In the genomic region with DNA sequence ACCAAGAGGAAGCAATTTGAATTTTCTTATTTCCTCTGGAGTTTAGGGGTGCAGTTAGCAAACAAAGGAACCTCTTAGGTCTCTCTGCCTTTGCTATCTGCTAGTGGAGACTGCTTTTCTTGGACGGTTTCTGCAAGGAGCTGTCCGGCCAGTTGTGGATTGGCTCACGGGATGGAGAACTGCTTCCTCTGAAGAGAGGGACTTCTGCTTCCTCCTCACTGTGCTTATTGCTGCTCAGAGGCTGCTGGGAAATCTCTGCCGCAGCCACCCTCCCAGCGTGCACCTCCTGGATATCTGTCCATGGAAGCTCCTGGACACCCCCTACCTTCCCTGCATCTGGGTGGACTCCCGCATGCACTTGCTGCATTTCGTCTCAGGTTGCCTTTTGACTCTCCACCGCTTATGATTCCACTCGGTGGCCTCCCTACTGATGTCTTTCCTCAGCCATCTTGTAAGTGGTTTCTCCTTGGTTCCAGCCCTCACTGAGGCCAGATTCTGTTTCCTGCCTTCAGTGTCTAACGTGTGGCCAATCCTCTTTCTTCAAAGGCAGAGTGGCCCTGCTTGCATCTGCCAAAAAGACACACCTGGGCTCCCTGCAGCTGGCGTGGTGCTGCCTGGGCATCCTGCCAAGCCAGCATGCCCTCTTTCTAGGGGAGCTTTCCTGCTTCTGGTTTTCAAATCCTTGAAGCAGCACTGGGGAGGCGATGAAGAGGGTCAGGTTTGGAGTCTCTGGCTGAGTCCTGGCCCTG, we compare ENCODE assay signal across 8 cellular contexts.
A peak's percentile ranks its signal among the peaks of the same experiment; 100 is the strongest.
DNase-seq lines count a peak whose midpoint lies in the region; ATAC-seq, FAIRE-seq and TF ChIP-seq lines count a peak whose summit lies in the region.

No MANE protein-coding gene starts in this region.

- H3K27me3 Mint-ChIP-seq in CD8-positive, alpha-beta memory T cell, result no peaks in the 10 kb centered on the region

- peaks cover 4% of the 10 kb centered on the region for H3K36me3 ChIP-seq in CD8-positive, alpha-beta memory T cell (ENCODE audit: insufficient read depth, low read length)
- H3K36me3 ChIP-seq in left ventricle myocardium inferior, result no peaks in the 10 kb centered on the region
- H3K36me3 ChIP-seq in kidney (ENCODE audit: control insufficient read depth in 1 of 2, insufficient read depth in 2 of 2, low read length in 2 of 2), result no peaks in the 10 kb centered on the region

- ATAC-seq in GM21576 (IDR thresholded peaks at IDR 0.05; ENCODE audit: unreplicated experiment) (peak; percentile 29), GM21390 (IDR thresholded peaks at IDR 0.05; ENCODE audit: unreplicated experiment) (no peak), GM19324 (IDR thresholded peaks at IDR 0.05; ENCODE audit: low FRiP score, unreplicated experiment) (no peak)

- H3K4me1 Mint-ChIP-seq in CD8-positive, alpha-beta memory T cell, result peaks cover 67 to 82% (median 70%) of the 10 kb centered on the region in 3 donors

- H3K36me3 Mint-ChIP-seq in CD8-positive, alpha-beta memory T cell, result peaks cover 0 to 40% (median 20%) of the 10 kb centered on the region in 3 donors

- peak overlapping the region in 4 of 7 donors; percentile 17 to 68 (median 52) for H3K4me3 Mint-ChIP-seq in CD8-positive, alpha-beta memory T cell

- CTCF ChIA-PET in CD8-positive, alpha-beta memory T cell (lab: Charles Lee), result interaction anchor here (1.1 kb wide), 1 partner anchor 188 kb away, joined by 4 read pairs; a partner anchor contains a TSS

- peak overlapping the region; percentile 13 for H3K27ac ChIP-seq in CD8-positive, alpha-beta memory T cell (ENCODE audit: low read depth, low read length)
- peak overlapping the region; percentile 48 for H3K27ac ChIP-seq in left ventricle myocardium inferior (replicated peaks)
- no peak overlapping the region for H3K27ac ChIP-seq in kidney (ENCODE audit: low read depth in 2 of 2, low read length in 2 of 2)

- POLR2A ChIA-PET in CD8-positive, alpha-beta memory T cell (lab: Charles Lee), result no interaction called here

- FAIRE-seq in kidney (lab: Jason Lieb, UNC), result no peak

- no peak overlapping the region for H3K4me3 ChIP-seq in CD8-positive, alpha-beta memory T cell (ENCODE audit: low read length)
- H3K4me3 ChIP-seq in left ventricle myocardium inferior (no peak overlapping the region), kidney (ENCODE audit: low read length in 2 of 2) (no peak overlapping the region)

- TF ChIP-seq CTCF in left ventricle myocardium inferior (IDR thresholded peaks at IDR 0.05; ENCODE audit: borderline replicate concordance), result no peak
- no peak for TF ChIP-seq CTCF in kidney (IDR thresholded peaks at IDR 0.05; ENCODE audit: borderline replicate concordance, extremely low read depth, insufficient read depth)

- H3K9ac ChIP-seq in kidney (ENCODE audit: low read length in 2 of 2), result no peak overlapping the region

- H3K9me3 ChIP-seq in CD8-positive, alpha-beta memory T cell (ENCODE audit: low read length), result no peaks in the 10 kb centered on the region
- H3K9me3 ChIP-seq in left ventricle myocardium inferior (replicated peaks), result peaks cover 5% of the 10 kb centered on the region
- peaks cover 0 to 7% of the 10 kb centered on the region in 2 donors for H3K9me3 ChIP-seq in kidney (ENCODE audit: control insufficient read depth in 1 of 2, low read length in 2 of 2)

- no peaks in the 10 kb centered on the region for H3K27me3 ChIP-seq in CD8-positive, alpha-beta memory T cell (ENCODE audit: insufficient read depth, low read length, poor library complexity, severe bottlenecking)
- H3K27me3 ChIP-seq in left ventricle myocardium inferior (ENCODE audit: low read depth), result no peaks in the 10 kb centered on the region

- intact Hi-C loops in left ventricle myocardium inferior (cut with micrococcal nuclease), result no loop called here
- intact Hi-C loops in kidney (cut with DNase I), result no loop called here

- no peak for DNase-seq in CD8-positive, alpha-beta memory T cell
- peak; percentile 73 for DNase-seq in NCI-H774 (lab: John Stamatoyannopoulos, UW)
- peak; percentile 31 for DNase-seq in left ventricle myocardium inferior
- no peak for DNase-seq in NCI-H226
- no peak for DNase-seq in kidney

- H3K9me3 Mint-ChIP-seq in CD8-positive, alpha-beta memory T cell, result peaks cover 0 to 5% (median 0%) of the 10 kb centered on the region in 5 donors

- H3K4me1 ChIP-seq in CD8-positive, alpha-beta memory T cell (ENCODE audit: insufficient read depth, low read length), result peaks cover 18% of the 10 kb centered on the region
- H3K4me1 ChIP-seq in left ventricle myocardium inferior (peaks cover 4% of the 10 kb centered on the region), kidney (ENCODE audit: control insufficient read depth in 1 of 2, insufficient read depth in 1 of 2, low read depth in 1 of 2, low read length in 2 of 2) (no peaks in the 10 kb centered on the region)

- peak overlapping the region in 7 of 8 donors; percentile 11 to 85 (median 50) for H3K27ac Mint-ChIP-seq in CD8-positive, alpha-beta memory T cell

Comparison
In these comparisons a context has a peak if more than half of its experiments do, and no peak if none do; other contexts are left out.
1. DNase-seq: peak in NCI-H774 (single experiment) and left ventricle myocardium inferior (single experiment); none in CD8-positive, alpha-beta memory T cell (0 of 5), NCI-H226 (single experiment) and kidney (single experiment).
2. H3K27ac ChIP-seq: peak in CD8-positive, alpha-beta memory T cell (single experiment) and left ventricle myocardium inferior (single experiment); none in kidney (0 of 2).